In genomic region chr5:167271061-167271460, GRCh38 we compare ENCODE assay signal across 19 cellular contexts.
"Had no signal": no experiment of that assay in that cellular context is flagged by ENCODE, and none has a peak within 500 bp of the region (broad histone marks: within the 10 kb centered on the region; RNA-seq: fewer than 3 reads in every experiment).

No MANE protein-coding gene starts in this region.

- ATAC-seq: heart left ventricle; left colon; left ventricle myocardium superior; naive thymus-derived CD4-positive, alpha-beta T cell; stimulated activated naive B cell treated with anti-CD40 and anti-IgM and Interleukin-4, amounts not matched to agents 10 μg/mL and 1 μg/mL and 100 μg/mL, for 72 hours; stimulated activated naive CD8-positive, alpha-beta T cell treated with anti-CD3 and anti-CD28 coated beads, Interleukin-15, amount 100 ng/mL, for 72 hours; upper lobe of right lung had no signal

- H3K4me1 Mint-ChIP-seq: naive thymus-derived CD4-positive, alpha-beta T cell; stimulated activated naive B cell treated with anti-CD40 and anti-IgM and Interleukin-4, amounts not matched to agents 10 μg/mL and 1 μg/mL and 100 μg/mL, for 72 hours; stimulated activated naive CD8-positive, alpha-beta T cell treated with anti-CD3 and anti-CD28 coated beads, Interleukin-15, amount 100 ng/mL, for 72 hours had no signal

- H3K36me3 Mint-ChIP-seq: naive thymus-derived CD4-positive, alpha-beta T cell; stimulated activated naive B cell treated with anti-CD40 and anti-IgM and Interleukin-4, amounts not matched to agents 10 μg/mL and 1 μg/mL and 100 μg/mL, for 72 hours had no signal

- H3K4me1 ChIP-seq: esophagus squamous epithelium, heart left ventricle, testis, tibial nerve, upper lobe of right lung had no signal

- H3K4me3 ChIP-seq: esophagus squamous epithelium, heart left ventricle, sigmoid colon, skin epidermis, testis, tibial nerve, upper lobe of right lung, vagina had no signal

- H3K9me3 Mint-ChIP-seq: stimulated activated naive B cell treated with anti-CD40 and anti-IgM and Interleukin-4, amounts not matched to agents 10 μg/mL and 1 μg/mL and 100 μg/mL, for 72 hours had no signal

- H3K27me3 Mint-ChIP-seq: naive thymus-derived CD4-positive, alpha-beta T cell; stimulated activated naive B cell treated with anti-CD40 and anti-IgM and Interleukin-4, amounts not matched to agents 10 μg/mL and 1 μg/mL and 100 μg/mL, for 72 hours; stimulated activated naive CD8-positive, alpha-beta T cell treated with anti-CD3 and anti-CD28 coated beads, Interleukin-15, amount 100 ng/mL, for 72 hours had no signal

- H3K27ac Mint-ChIP-seq: naive thymus-derived CD4-positive, alpha-beta T cell; stimulated activated naive B cell treated with anti-CD40 and anti-IgM and Interleukin-4, amounts not matched to agents 10 μg/mL and 1 μg/mL and 100 μg/mL, for 72 hours; stimulated activated naive CD8-positive, alpha-beta T cell treated with anti-CD3 and anti-CD28 coated beads, Interleukin-15, amount 100 ng/mL, for 72 hours had no signal

- DNase-seq: dermis blood vessel endothelial cell; esophagus squamous epithelium; foreskin fibroblast; heart left ventricle; left colon; left ventricle myocardium superior; naive thymus-derived CD4-positive, alpha-beta T cell; sigmoid colon; stimulated activated CD4-positive, alpha-beta T cell treated with anti-CD3 and anti-CD28 coated beads, Interleukin-2, amount 100 ng/mL, for 24 hours; stimulated activated CD4-positive, alpha-beta T cell treated with anti-CD3 and anti-CD28 coated beads, Interleukin-4, amount 100 ng/mL, for 4 hours; stimulated activated naive B cell treated with anti-CD40 and anti-IgM and Interleukin-4, amounts not matched to agents 10 μg/mL and 1 μg/mL and 100 μg/mL, for 72 hours; stimulated activated naive CD8-positive, alpha-beta T cell treated with anti-CD3 and anti-CD28 coated beads, Interleukin-15, amount 100 ng/mL, for 72 hours; testis; upper lobe of right lung had no signal

- H3K9me3 ChIP-seq: esophagus squamous epithelium, heart left ventricle, neutrophil, sigmoid colon, testis, tibial nerve, upper lobe of right lung, vagina had no signal

- H3K27ac ChIP-seq: esophagus squamous epithelium, heart left ventricle, neutrophil, sigmoid colon, skin epidermis, testis, tibial nerve, upper lobe of right lung, vagina had no signal

- FAIRE-seq: colon had no signal

- H3K4me3 Mint-ChIP-seq: naive thymus-derived CD4-positive, alpha-beta T cell; stimulated activated naive B cell treated with anti-CD40 and anti-IgM and Interleukin-4, amounts not matched to agents 10 μg/mL and 1 μg/mL and 100 μg/mL, for 72 hours; stimulated activated naive CD8-positive, alpha-beta T cell treated with anti-CD3 and anti-CD28 coated beads, Interleukin-15, amount 100 ng/mL, for 72 hours had no signal

- H3K36me3 ChIP-seq: esophagus squamous epithelium, heart left ventricle, neutrophil, sigmoid colon, tibial nerve, upper lobe of right lung, vagina had no signal

- H3K27me3 ChIP-seq: esophagus squamous epithelium, heart left ventricle, neutrophil, sigmoid colon, testis, tibial nerve, upper lobe of right lung, vagina had no signal
